Comparison of ENCODE assay signal across 10 cellular contexts in the genomic region with DNA sequence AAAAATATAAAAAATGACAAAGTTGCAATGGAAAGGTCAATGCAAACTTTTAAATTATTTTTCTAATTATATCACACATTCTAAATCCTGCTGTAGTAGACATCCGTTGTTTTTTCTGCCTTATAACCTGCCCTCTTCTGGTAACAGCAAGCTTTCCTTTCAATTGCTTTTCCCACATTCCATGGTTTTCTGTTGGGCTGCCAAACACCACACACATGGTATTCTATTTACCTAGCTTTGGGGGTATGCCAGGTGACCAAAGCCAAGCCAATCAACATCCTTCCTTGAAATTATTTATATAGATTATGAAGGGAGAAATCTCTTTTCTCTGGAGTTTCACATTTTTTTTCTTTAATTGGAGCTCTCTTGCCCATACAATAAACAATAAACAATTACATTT. TPM values are rescaled to one million over a fixed set of nuclear protein-coding genes. Genes with fewer than 3 reads are reported as not detected.
A peak's percentile ranks its signal among the peaks of the same experiment; 100 is the strongest.
DNase-seq lines count a peak whose midpoint lies in the region; ATAC-seq, FAIRE-seq and TF ChIP-seq lines count a peak whose summit lies in the region.
"Had no signal": no experiment of that assay in that cellular context is flagged by ENCODE, and none has a peak within 500 bp of the region (broad histone marks: within the 10 kb centered on the region; RNA-seq: fewer than 3 reads in every experiment).

No MANE protein-coding gene starts in this region.

- no peak overlapping the region for H3K27ac ChIP-seq in cardiac muscle cell
- peak overlapping the region; percentile 98 for H3K27ac ChIP-seq in VCaP
- H3K27ac ChIP-seq in foreskin keratinocyte: no peak overlapping the region
- no peak overlapping the region for H3K27ac ChIP-seq in upper lobe of left lung

- peak in 1 of 2 donors; percentile 63 for DNase-seq in cardiac muscle cell (ENCODE audit: low read depth in 1 of 2, low spot score in 1 of 2)
- no peak for DNase-seq in cardiac septum (ENCODE audit: low spot score)
- DNase-seq in foreskin keratinocyte: no peak
- DNase-seq in urothelium cell line (ENCODE audit: low spot score): peak; percentile 20
- no peak for DNase-seq in NK-92 treated with Interleukin-12 subunit alpha and Interleukin-12 subunit beta, amount 100 ng/mL, for 24 hours (lab: John Stamatoyannopoulos, UW)
- no peak for DNase-seq in 8988T
- no peak for DNase-seq in upper lobe of left lung
- DNase-seq: activated naive CD8-positive, alpha-beta T cell treated with anti-CD3 and anti-CD28 coated beads, Interleukin-2, amount 50 U/mL, for 24 hours; NCI-H524 treated with DMSO at 0.1 percent for 48 hours had no signal

- no peaks in the 10 kb centered on the region for H3K27me3 ChIP-seq in cardiac muscle cell
- no peaks in the 10 kb centered on the region for H3K27me3 ChIP-seq in foreskin keratinocyte
- H3K27me3 ChIP-seq in upper lobe of left lung: peaks cover 0 to 6% (median 0%) of the 10 kb centered on the region in 4 donors

- FAIRE-seq in urothelium cell line (lab: Jason Lieb, UNC): no peak

- H3K4me3 ChIP-seq in cardiac muscle cell (no peak overlapping the region), upper lobe of left lung (no peak overlapping the region)

- ATAC-seq in foreskin keratinocyte: no peak
- no peak for ATAC-seq in upper lobe of left lung (ENCODE audit: low FRiP score in 2 of 2)
- ATAC-seq: activated naive CD8-positive, alpha-beta T cell treated with anti-CD3 and anti-CD28 coated beads, Interleukin-2, amount 50 U/mL, for 24 hours had no signal

- H3K36me3 ChIP-seq in cardiac muscle cell: no peaks in the 10 kb centered on the region
- H3K36me3 ChIP-seq in upper lobe of left lung: no peaks in the 10 kb centered on the region

- H3K4me1 ChIP-seq in cardiac muscle cell (ENCODE audit: low read depth): peaks cover 2% of the 10 kb centered on the region
- peaks cover 9% of the 10 kb centered on the region for H3K4me1 ChIP-seq in foreskin keratinocyte
- H3K4me1 ChIP-seq in upper lobe of left lung: peaks cover 0 to 20% (median 13%) of the 10 kb centered on the region in 4 donors

- TF ChIP-seq CTCF in cardiac muscle cell (IDR thresholded peaks at IDR 0.05; ENCODE audit: low read depth, low read length) (peak; percentile 28), VCaP (conservative IDR thresholded peaks at IDR 0.05) (peak; percentile 33), foreskin keratinocyte (conservative IDR thresholded peaks at IDR 0.05) (peak; percentile 44), upper lobe of left lung (IDR thresholded peaks at IDR 0.05) (no peak)

- no peak for TF ChIP-seq POLR2A in upper lobe of left lung (IDR thresholded peaks at IDR 0.05)

- H3K9me3 ChIP-seq in cardiac muscle cell (ENCODE audit: low read depth): no peaks in the 10 kb centered on the region
- H3K9me3 ChIP-seq in upper lobe of left lung: no peaks in the 10 kb centered on the region

- TF ChIP-seq EP300 in upper lobe of left lung (IDR thresholded peaks at IDR 0.05): no peak

- 28 to 42% methylated on average over 1 of the region's 1 CpG for WGBS in upper lobe of left lung, 2 donors

- intact Hi-C loops in cardiac septum (cut with DNase I): loop anchor here (5.0 kb wide), 1 partner anchor 212 kb away; no protein-coding TSS in a partner anchor

RNA-seq across cellular contexts. Expression of a gene that starts 3.4 kb away (rescaled TPM):
- total RNA-seq in cardiac muscle cell (201 and 329 TPM in 2 replicates), cardiac septum (104 TPM), foreskin keratinocyte (93.6 and 109 TPM in 2 replicates), upper lobe of left lung (100 to 1,000 TPM in 5 of 6 donors, 10 to 100 TPM in 1; 92.0 to 232 (median 134) TPM)
- polyA plus RNA-seq in cardiac muscle cell (66.4 and 97.5 TPM in 2 replicates), foreskin keratinocyte (30.3 and 34.0 TPM in 2 replicates)

Comparison
In these comparisons a context has a peak if more than half of its experiments do, and no peak if none do; other contexts are left out.
1. CTCF ChIP-seq: peak in cardiac muscle cell (single experiment), VCaP (single experiment) and foreskin keratinocyte (single experiment); none in upper lobe of left lung (0 of 6).